11 cellular contexts compared by ENCODE assay signal in the genomic region with DNA sequence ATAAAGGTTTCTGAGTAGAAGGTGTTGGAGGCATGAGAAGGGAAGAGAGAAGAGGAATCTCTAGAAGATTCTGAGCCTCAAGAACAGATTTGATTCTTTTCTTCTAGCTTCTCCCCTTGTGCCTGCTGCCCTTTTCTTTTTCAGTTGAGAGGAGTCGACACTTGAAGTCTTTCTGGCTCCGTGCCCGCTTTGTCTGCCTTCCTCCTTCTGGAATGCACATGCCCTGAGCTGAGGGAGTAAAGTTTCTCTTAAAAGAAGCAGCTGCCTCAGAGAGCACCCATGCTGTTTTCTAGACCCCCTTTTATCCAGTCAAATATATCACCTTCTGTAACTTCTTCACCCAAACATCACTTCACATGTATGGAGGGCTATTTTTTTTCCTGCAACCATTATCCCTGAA. TPM values are rescaled to one million over a fixed set of nuclear protein-coding genes. Genes with fewer than 3 reads are reported as not detected.
DNase-seq lines count a peak whose midpoint lies in the region; ATAC-seq and TF ChIP-seq lines count a peak whose summit lies in the region.
"Had no signal": no experiment of that assay in that cellular context is flagged by ENCODE, and none has a peak within 500 bp of the region (broad histone marks: within the 10 kb centered on the region; RNA-seq: fewer than 3 reads in every experiment).

No MANE protein-coding gene starts in this region.

- no peak overlapping the region for H3K4me3 Mint-ChIP-seq in CD4-positive, alpha-beta memory T cell
- H3K4me3 Mint-ChIP-seq in stimulated activated naive CD8-positive, alpha-beta T cell treated with anti-CD3 and anti-CD28 coated beads, Interleukin-15, amount 100 ng/mL, for 72 hours = no peak overlapping the region

- no peaks in the 10 kb centered on the region for H3K4me1 Mint-ChIP-seq in CD4-positive, alpha-beta memory T cell
- H3K4me1 Mint-ChIP-seq in stimulated activated naive CD8-positive, alpha-beta T cell treated with anti-CD3 and anti-CD28 coated beads, Interleukin-15, amount 100 ng/mL, for 72 hours = no peaks in the 10 kb centered on the region

- H3K36me3 Mint-ChIP-seq in CD4-positive, alpha-beta memory T cell = no peaks in the 10 kb centered on the region

- TF ChIP-seq POLR2A in prostate gland (IDR thresholded peaks at IDR 0.05) = no peak

- H3K27ac Mint-ChIP-seq in CD4-positive, alpha-beta memory T cell = no peak overlapping the region
- no peak overlapping the region for H3K27ac Mint-ChIP-seq in stimulated activated naive CD8-positive, alpha-beta T cell treated with anti-CD3 and anti-CD28 coated beads, Interleukin-15, amount 100 ng/mL, for 72 hours

- peak; percentile 70 for DNase-seq in GF-D8 (lab: John Stamatoyannopoulos, UW)
- peak; percentile 64 for DNase-seq in OCI-M1 (lab: John Stamatoyannopoulos, UW)
- DNase-seq in fibroblast of peridontal ligament (ENCODE audit: extremely low read depth) = peak; percentile 70
- DNase-seq in prostate gland (ENCODE audit: low spot score) = peak; percentile 66
- DNase-seq in CD4-positive, alpha-beta memory T cell = no peak
- no peak for DNase-seq in NCI-H2196 treated with DMSO at 0.1 percent for 48 hours (lab: John Stamatoyannopoulos, UW; ENCODE audit: unreplicated experiment)
- DNase-seq in T-helper 1 cell = no peak
- no peak for DNase-seq in stimulated activated naive CD8-positive, alpha-beta T cell treated with anti-CD3 and anti-CD28 coated beads, Interleukin-15, amount 100 ng/mL, for 72 hours
- DNase-seq: activated T-cell treated with anti-CD3 and anti-CD28 coated beads for 4 hours, NCI-H748 treated with DMSO at 0.1 percent for 48 hours had no signal

- no peaks in the 10 kb centered on the region for H3K9me3 Mint-ChIP-seq in CD4-positive, alpha-beta memory T cell
- no peaks in the 10 kb centered on the region for H3K9me3 Mint-ChIP-seq in stimulated activated naive CD8-positive, alpha-beta T cell treated with anti-CD3 and anti-CD28 coated beads, Interleukin-15, amount 100 ng/mL, for 72 hours

- H3K9me3 ChIP-seq in prostate gland = no peaks in the 10 kb centered on the region
- H3K9me3 ChIP-seq in CD4-positive, alpha-beta memory T cell (ENCODE audit: control insufficient read depth in 1 of 2, low read length in 2 of 2) = no peaks in the 10 kb centered on the region

- intact Hi-C loops in prostate gland (cut with DNase I) = loop anchor here (10.0 kb wide), 2 partner anchors 69 to 369 kb away; no protein-coding TSS in a partner anchor
- intact Hi-C loops in CD4-positive, alpha-beta memory T cell (cut with micrococcal nuclease) = no loop called here

- no peak for ATAC-seq in stimulated activated naive CD8-positive, alpha-beta T cell treated with anti-CD3 and anti-CD28 coated beads, Interleukin-15, amount 100 ng/mL, for 72 hours
- ATAC-seq: HCT116 had no signal

- CTCF ChIA-PET in CD4-positive, alpha-beta memory T cell (lab: Charles Lee; ENCODE audit: partially characterized antibody) = interaction anchor here (1.0 to 3.3 kb wide), 2 partner anchors 9 to 21 kb away, joined by 5 to 10 read pairs; no protein-coding TSS in a partner anchor

- 7% methylated on average over 3 of the region's 3 CpGs for WGBS in prostate gland

- POLR2A ChIA-PET in CD4-positive, alpha-beta memory T cell (lab: Charles Lee; ENCODE audit: partially characterized antibody) = no interaction called here

- H3K27me3 ChIP-seq in prostate gland (replicated peaks; ENCODE audit: insufficient read depth) = no peaks in the 10 kb centered on the region
- peaks cover 6% of the 10 kb centered on the region for H3K27me3 ChIP-seq in CD4-positive, alpha-beta memory T cell (ENCODE audit: insufficient read depth, low read length)

- TF ChIP-seq CTCF in prostate gland (IDR thresholded peaks at IDR 0.05) = no peak

- no peak overlapping the region for H3K27ac ChIP-seq in prostate gland
- H3K27ac ChIP-seq in CD4-positive, alpha-beta memory T cell (ENCODE audit: low read depth, low read length) = no peak overlapping the region

- no peaks in the 10 kb centered on the region for H3K36me3 ChIP-seq in prostate gland
- no peaks in the 10 kb centered on the region for H3K36me3 ChIP-seq in CD4-positive, alpha-beta memory T cell (ENCODE audit: insufficient read depth, low read length)

- no peak overlapping the region for H3K4me3 ChIP-seq in prostate gland
- H3K4me3 ChIP-seq in CD4-positive, alpha-beta memory T cell (ENCODE audit: low read length in 2 of 2) = no peak overlapping the region

- H3K27me3 Mint-ChIP-seq in CD4-positive, alpha-beta memory T cell = peaks cover 15 to 32% of the 10 kb centered on the region in 2 donors
- peaks cover 32% of the 10 kb centered on the region for H3K27me3 Mint-ChIP-seq in stimulated activated naive CD8-positive, alpha-beta T cell treated with anti-CD3 and anti-CD28 coated beads, Interleukin-15, amount 100 ng/mL, for 72 hours

- no peaks in the 10 kb centered on the region for H3K4me1 ChIP-seq in prostate gland (replicated peaks)
- H3K4me1 ChIP-seq in CD4-positive, alpha-beta memory T cell (ENCODE audit: insufficient read depth, low read length) = no peaks in the 10 kb centered on the region

RNA-seq across cellular contexts. Expression of gene C11orf97, which starts 13.7 kb away (rescaled TPM):
- total RNA-seq in prostate gland = not detected
- not detected for total RNA-seq in CD4-positive, alpha-beta memory T cell
- not detected for polyA plus RNA-seq in CD4-positive, alpha-beta memory T cell

RNA-seq across cellular contexts. Expression of gene FUT4, which starts 17.8 kb away (rescaled TPM):
- 1 to 10 TPM; 5.2 to 6.5 TPM for total RNA-seq in prostate gland
- total RNA-seq in CD4-positive, alpha-beta memory T cell = 1 to 10 TPM; 6.7 to 7.4 TPM
- polyA plus RNA-seq in CD4-positive, alpha-beta memory T cell = 1 to 10 TPM; 1.6 to 2.2 TPM

RNA-seq across cellular contexts. Expression of gene ANKRD49, which starts 32.1 kb away (rescaled TPM):
- total RNA-seq in prostate gland = 10 to 100 TPM; 11.6 to 15.6 TPM
- total RNA-seq in CD4-positive, alpha-beta memory T cell = 10 to 100 TPM; 53.4 to 57.6 TPM
- 10 to 100 TPM; 25.9 to 31.0 TPM for polyA plus RNA-seq in CD4-positive, alpha-beta memory T cell

RNA-seq across cellular contexts. Expression of gene MRE11, which starts 32.3 kb away (rescaled TPM):
- 10 to 100 TPM; 12.3 to 14.1 TPM for total RNA-seq in prostate gland
- 10 to 100 TPM; 43.3 to 43.4 TPM for total RNA-seq in CD4-positive, alpha-beta memory T cell
- polyA plus RNA-seq in CD4-positive, alpha-beta memory T cell = 10 to 100 TPM in 1 of 2 donors, 1 to 10 TPM in 1; 7.6 to 17.5 TPM

RNA-seq across cellular contexts. Expression of gene PIWIL4, which starts 41.2 kb away (rescaled TPM):
- 10 to 100 TPM in 1 of 2 donors, under 1 TPM in 1; 0.82 to 17.2 TPM for total RNA-seq in prostate gland
- total RNA-seq in CD4-positive, alpha-beta memory T cell = 1 to 10 TPM; 1.3 to 1.6 TPM
- polyA plus RNA-seq in CD4-positive, alpha-beta memory T cell = 1 to 10 TPM in 1 of 2 donors, under 1 TPM in 1; 0.27 to 1.2 TPM

Comparison
In these comparisons a context has a peak if more than half of its experiments do, and no peak if none do; other contexts are left out.
1. DNase-seq: peak in GF-D8 (single experiment), OCI-M1 (single experiment), fibroblast of peridontal ligament (single experiment) and prostate gland (single experiment); none in CD4-positive, alpha-beta memory T cell (0 of 5), NCI-H2196 treated with DMSO at 0.1 percent for 48 hours (single experiment), T-helper 1 cell (0 of 5) and stimulated activated naive CD8-positive, alpha-beta T cell treated with anti-CD3 and anti-CD28 coated beads, Interleukin-15, amount 100 ng/mL, for 72 hours (0 of 2).